ENCODE assay signal across 15 cellular contexts in the genomic region with DNA sequence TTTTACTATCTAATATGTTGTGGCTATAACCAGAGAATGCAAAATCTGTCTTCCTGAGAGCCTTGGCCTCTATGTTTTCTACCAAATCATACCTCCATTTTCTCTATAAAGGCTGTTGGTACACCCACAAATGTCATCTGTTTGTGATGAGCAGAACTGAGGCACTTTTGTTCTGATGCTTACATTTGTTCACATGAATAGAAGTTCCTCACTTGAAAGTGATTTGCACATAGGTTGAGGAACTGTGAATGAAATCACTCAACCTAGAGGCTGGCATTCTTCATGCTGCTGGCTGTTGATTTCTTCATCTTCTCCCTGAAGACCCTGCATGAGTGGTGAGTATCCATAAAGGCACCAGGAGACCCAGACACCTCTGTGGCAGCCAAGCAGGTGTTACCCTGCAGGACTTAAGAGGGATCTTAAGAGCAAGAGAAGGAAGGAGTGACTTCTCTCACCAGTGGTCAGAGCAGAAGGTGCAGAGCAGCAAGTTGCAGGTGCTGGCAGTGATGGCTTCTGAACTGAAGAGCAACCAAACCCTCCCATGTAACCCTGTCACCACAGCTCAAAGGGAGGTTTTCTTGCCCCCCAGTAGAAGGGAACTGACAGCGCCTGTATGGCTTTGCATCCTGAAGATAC.
DNase-seq lines count a peak whose midpoint lies in the region; ATAC-seq, FAIRE-seq and TF ChIP-seq lines count a peak whose summit lies in the region.
"Had no signal": no experiment of that assay in that cellular context is flagged by ENCODE, and none has a peak within 500 bp of the region (broad histone marks: within the 10 kb centered on the region; RNA-seq: fewer than 3 reads in every experiment).

No MANE protein-coding gene starts in this region.

- no peaks in the 10 kb centered on the region for H3K23me2 ChIP-seq in H9 (ENCODE audit: insufficient read length, low read depth, low read length, poor library complexity, severe bottlenecking)

- no peak overlapping the region for H3K18ac ChIP-seq in H9 (ENCODE audit: insufficient read length, low read depth, low read length)

- no peaks in the 10 kb centered on the region for H3K27me3 Mint-ChIP-seq in H9 (ENCODE audit: low read depth)
- H3K27me3 Mint-ChIP-seq in naive B cell, result peaks cover 0 to 4% (median 0%) of the 10 kb centered on the region in 3 donors

- H2AFZ ChIP-seq in H9 (ENCODE audit: low read length), result no peak overlapping the region

- H3K27ac Mint-ChIP-seq in H9, result peak overlapping the region in 2 of 3 experiments; percentile 60 to 77; a peak in 2 of 7 replicates
- peak overlapping the region in 1 of 6 donors; percentile 14 for H3K27ac Mint-ChIP-seq in naive B cell
- H3K27ac Mint-ChIP-seq: CD8-positive, alpha-beta memory T cell had no signal

- DNase-seq in H9, result no peak
- DNase-seq in SK-MEL-5 (ENCODE audit: low read depth, low spot score), result peak; percentile 40
- no peak for DNase-seq in naive B cell
- no peak for DNase-seq in urothelium cell line (ENCODE audit: low spot score)
- DNase-seq in mesenteric fat pad (ENCODE audit: low spot score), result no peak
- DNase-seq in BE2C, result no peak
- DNase-seq: CD8-positive, alpha-beta memory T cell; IMR-90; Kasumi-1; NCI-H1930; NCI-H2171; SJCRH30 had no signal

- no peak overlapping the region for H2AK5ac ChIP-seq in H9 (ENCODE audit: insufficient read length, low read length)

- no peak overlapping the region for H3K4me2 ChIP-seq in H9 (ENCODE audit: insufficient read depth, insufficient read length, low read length)
- H3K4me2 ChIP-seq: BLaER1 had no signal

- no peak overlapping the region for H3K4me3 ChIP-seq in BE2C (ENCODE audit: low read depth, low read length)
- H3K4me3 ChIP-seq: BLaER1, HAP-1, SJCRH30 had no signal

- H3K23ac ChIP-seq in H9 (ENCODE audit: insufficient read length, low read depth, low read length), result no peak overlapping the region

- H3K27me3 ChIP-seq in H9 (ENCODE audit: insufficient read depth, low read length) (no peaks in the 10 kb centered on the region), BE2C (no peaks in the 10 kb centered on the region; the same call in 1 of the 2 replicates)
- H3K27me3 ChIP-seq: BLaER1, SJCRH30 had no signal

- no peak overlapping the region for H2BK120ac ChIP-seq in H9 (ENCODE audit: low read depth, low read length, poor library complexity, severe bottlenecking)

- no peaks in the 10 kb centered on the region for H4K20me1 ChIP-seq in H9 (ENCODE audit: control insufficient read depth, insufficient read depth, insufficient read length)
- H4K20me1 ChIP-seq: BLaER1 had no signal

- no peak overlapping the region for H4K8ac ChIP-seq in H9 (replicated peaks; ENCODE audit: insufficient read length, low read depth, low read length)

- H2BK20ac ChIP-seq in H9 (ENCODE audit: low read depth, low read length, poor library complexity, severe bottlenecking), result no peak overlapping the region

- H3K4me1 Mint-ChIP-seq in H9, result peaks cover 27 to 31% of the 10 kb centered on the region in 2 experiments
- H3K4me1 Mint-ChIP-seq in naive B cell, result peaks cover 0 to 17% (median 12%) of the 10 kb centered on the region in 3 donors
- H3K4me1 Mint-ChIP-seq: CD8-positive, alpha-beta memory T cell had no signal

- H2BK12ac ChIP-seq in H9 (ENCODE audit: insufficient read length, low read depth, low read length), result no peak overlapping the region

- H3K79me1 ChIP-seq in H9 (ENCODE audit: insufficient read depth, low read depth, low read length, poor library complexity, severe bottlenecking), result no peaks in the 10 kb centered on the region

- peak; percentile 35 for FAIRE-seq in urothelium cell line (lab: Jason Lieb, UNC)

- H3T11ph ChIP-seq in H9 (ENCODE audit: low read length), result no peak overlapping the region

- no peak overlapping the region for H2BK5ac ChIP-seq in H9 (ENCODE audit: insufficient read length, low read length)

- no peaks in the 10 kb centered on the region for H3K36me3 ChIP-seq in BE2C
- H3K36me3 ChIP-seq: BLaER1, HAP-1 had no signal

- no peak for TF ChIP-seq CTCF in H9 (conservative IDR thresholded peaks at IDR 0.05)
- no peak for TF ChIP-seq CTCF in BE2C (IDR thresholded peaks at IDR 0.05; ENCODE audit: low read depth, low read length)

- no peak overlapping the region for H3K14ac ChIP-seq in H9 (ENCODE audit: insufficient read depth, low read length)

- H4K91ac ChIP-seq in H9 (ENCODE audit: insufficient read length, low read depth, low read length), result no peak overlapping the region

- H3K4ac ChIP-seq in H9 (ENCODE audit: low read depth, low read length), result no peak overlapping the region

- H4K5ac ChIP-seq in H9 (ENCODE audit: insufficient read length, low read depth, low read length), result no peak overlapping the region

- no peak overlapping the region for H3K9ac ChIP-seq in H9 (ENCODE audit: extremely low read depth, insufficient read length, low read length)
- H3K9ac ChIP-seq: BLaER1 had no signal

- H3K9me3 ChIP-seq in H9 (ENCODE audit: control insufficient read depth, low read depth, low read length), result no peaks in the 10 kb centered on the region
- H3K9me3 ChIP-seq in BE2C, result no peaks in the 10 kb centered on the region
- H3K9me3 ChIP-seq: BLaER1, HAP-1, SJCRH30 had no signal

- no peaks in the 10 kb centered on the region; a peak in 2 of 7 replicates for H3K36me3 Mint-ChIP-seq in H9 (ENCODE audit: insufficient read depth in 1 of 3, low read depth in 3 of 3)
- no peaks in the 10 kb centered on the region for H3K36me3 Mint-ChIP-seq in naive B cell
- H3K36me3 Mint-ChIP-seq: CD8-positive, alpha-beta memory T cell had no signal

- no peak overlapping the region for H3K56ac ChIP-seq in H9 (ENCODE audit: insufficient read length, low read depth, low read length)

- no peak overlapping the region for H2BK15ac ChIP-seq in H9 (ENCODE audit: low read depth, low read length)

- H3K4me3 Mint-ChIP-seq in H9, result no peak overlapping the region
- H3K4me3 Mint-ChIP-seq in naive B cell, result no peak overlapping the region
- H3K4me3 Mint-ChIP-seq: CD8-positive, alpha-beta memory T cell had no signal

- no peaks in the 10 kb centered on the region for H3K79me2 ChIP-seq in H9 (ENCODE audit: insufficient read depth, low read length)

- no peaks in the 10 kb centered on the region for H3K9me3 Mint-ChIP-seq in H9
- H3K9me3 Mint-ChIP-seq in naive B cell, result no peaks in the 10 kb centered on the region

- in situ Hi-C loops in SK-MEL-5 (cut with HindIII; ENCODE audit: low pct_unique_long_range_greater_than_20kb, low sequenced_read_pairs), result no loop called here

- peaks cover 7% of the 10 kb centered on the region; the same call in 1 of the 2 replicates for H3K4me1 ChIP-seq in H9 (ENCODE audit: insufficient read depth, low read length)
- H3K4me1 ChIP-seq in BE2C, result no peaks in the 10 kb centered on the region

- H3K27ac ChIP-seq in H9 (ENCODE audit: insufficient read length, low read depth, low read length), result no peak overlapping the region
- H3K27ac ChIP-seq: BLaER1, SJCRH30 had no signal

- WGBS in H9 (ENCODE audit: extremely low coverage, insufficient read length, low lambda C conversion rate), result no CpG with 5 or more reads among the region's 1 CpG

- ATAC-seq in naive B cell (ENCODE audit: low read depth in 2 of 2) (peak; percentile 41 to 49), HG03571 (IDR thresholded peaks at IDR 0.05; ENCODE audit: unreplicated experiment) (no peak)
